In the genomic region with DNA sequence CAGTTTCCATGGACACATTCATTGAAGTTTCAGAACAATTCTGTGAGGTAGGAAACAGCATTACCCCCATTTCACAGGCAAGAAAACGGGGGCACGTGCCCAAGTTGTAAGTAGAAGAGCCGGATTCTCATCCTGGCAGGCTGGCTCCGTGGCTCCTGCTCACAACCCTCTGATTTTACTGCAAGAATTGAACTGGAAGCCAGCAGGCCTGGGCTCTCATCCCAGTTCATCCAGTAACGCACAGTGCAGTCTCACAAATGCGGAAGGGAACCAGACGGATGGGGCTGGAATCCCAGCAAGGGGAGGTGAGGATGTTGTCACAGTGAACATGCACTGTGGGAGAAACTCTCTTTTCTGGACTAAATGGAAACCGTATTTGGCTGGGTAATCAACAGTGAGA, we compare ENCODE assay signal across 28 cellular contexts. TPM values are rescaled to one million over a fixed set of nuclear protein-coding genes. Genes with fewer than 3 reads are reported as not detected.
DNase-seq lines count a peak whose midpoint lies in the region; ATAC-seq, FAIRE-seq and TF ChIP-seq lines count a peak whose summit lies in the region.
"Had no signal": no experiment of that assay in that cellular context is flagged by ENCODE, and none has a peak within 500 bp of the region (broad histone marks: within the 10 kb centered on the region; RNA-seq: fewer than 3 reads in every experiment).

No MANE protein-coding gene starts in this region.

- FAIRE-seq in kidney (lab: Jason Lieb, UNC), result no peak
- FAIRE-seq: islet of Langerhans had no signal

- H4K20me1 ChIP-seq in GM23248 (ENCODE audit: insufficient read depth), result no peaks in the 10 kb centered on the region

- no peak overlapping the region for H3K4me3 ChIP-seq in RWPE2 (ENCODE audit: severe bottlenecking)
- no peak overlapping the region for H3K4me3 ChIP-seq in kidney (ENCODE audit: low read length in 2 of 2)
- H3K4me3 ChIP-seq in spleen, result no peak overlapping the region
- H3K4me3 ChIP-seq in GM23248, result no peak overlapping the region
- H3K4me3 ChIP-seq: BLaER1, PC-9, upper lobe of left lung had no signal

- H3K27me3 ChIP-seq in RWPE2 (ENCODE audit: insufficient read depth, poor library complexity, severe bottlenecking) (no peaks in the 10 kb centered on the region), spleen (replicated peaks in 1 of 7) (no peaks in the 10 kb centered on the region), GM23248 (replicated peaks; ENCODE audit: insufficient read depth) (no peaks in the 10 kb centered on the region)
- H3K27me3 ChIP-seq: BLaER1, upper lobe of left lung had no signal

- no peaks in the 10 kb centered on the region for H3K4me1 ChIP-seq in RWPE2 (ENCODE audit: insufficient read depth, poor library complexity, severe bottlenecking)
- H3K4me1 ChIP-seq in kidney (ENCODE audit: control insufficient read depth in 1 of 2, insufficient read depth in 1 of 2, low read depth in 1 of 2, low read length in 2 of 2), result no peaks in the 10 kb centered on the region
- H3K4me1 ChIP-seq in spleen, result peaks cover 0 to 20% (median 3%) of the 10 kb centered on the region in 6 donors
- H3K4me1 ChIP-seq in GM23248 (ENCODE audit: insufficient read depth), result no peaks in the 10 kb centered on the region
- H3K4me1 ChIP-seq: upper lobe of left lung had no signal

- TF ChIP-seq POLR2A in spleen (IDR thresholded peaks at IDR 0.05), result no peak

- H3K9me2 ChIP-seq in GM23248 (ENCODE audit: insufficient read depth), result no peaks in the 10 kb centered on the region

- H3K36me3 ChIP-seq in RWPE2 (ENCODE audit: low read depth) (no peaks in the 10 kb centered on the region), kidney (ENCODE audit: control insufficient read depth in 1 of 2, insufficient read depth in 2 of 2, low read length in 2 of 2) (no peaks in the 10 kb centered on the region), spleen (no peaks in the 10 kb centered on the region), GM23248 (ENCODE audit: low read depth) (no peaks in the 10 kb centered on the region)
- H3K36me3 ChIP-seq: upper lobe of left lung had no signal

- no peaks in the 10 kb centered on the region for H3K79me2 ChIP-seq in GM23248 (ENCODE audit: insufficient read depth)

- intact Hi-C loops in head of caudate nucleus (cut with DNase I) (no loop called here), kidney (cut with DNase I) (no loop called here), spleen (cut with DNase I; ENCODE audit: low total_unique reads) (no loop called here)

- no peak overlapping the region for H3K27ac ChIP-seq in RWPE2 (ENCODE audit: poor library complexity, severe bottlenecking)
- no peak overlapping the region for H3K27ac ChIP-seq in kidney (ENCODE audit: low read depth in 2 of 2, low read length in 2 of 2)
- H3K27ac ChIP-seq in spleen, result no peak overlapping the region
- H3K27ac ChIP-seq in GM23248, result no peak overlapping the region
- H3K27ac ChIP-seq: BLaER1, epithelial cell of prostate, PC-9, upper lobe of left lung had no signal

- no peak for ATAC-seq in RWPE2 (ENCODE audit: low read depth)
- ATAC-seq: activated CD4-positive, alpha-beta T cell treated with anti-CD3 and anti-CD28 coated beads for 36 hours; activated CD8-positive, alpha-beta T cell treated with anti-CD3 and anti-CD28 coated beads for 36 hours; naive thymus-derived CD8-positive, alpha-beta T cell had no signal

- WGBS in spleen, 5 donors, result 86 to 93% (median 90%) methylated on average over 8 of the region's 8 CpGs
- WGBS in GM23248 (ENCODE audit: low coverage in 1 of 2, low lambda C conversion rate in 2 of 2, missing lambda C conversion rate in 2 of 2), 2 experiments, result 49% methylated on average over 8 of the region's 8 CpGs

- no peaks in the 10 kb centered on the region for H3K9me3 ChIP-seq in RWPE2 (ENCODE audit: severe bottlenecking)
- no peaks in the 10 kb centered on the region for H3K9me3 ChIP-seq in kidney (ENCODE audit: control insufficient read depth in 1 of 2, low read length in 2 of 2)
- H3K9me3 ChIP-seq in spleen, result no peaks in the 10 kb centered on the region
- H3K9me3 ChIP-seq in GM23248 (ENCODE audit: low read depth), result no peaks in the 10 kb centered on the region
- H3K9me3 ChIP-seq: BLaER1, upper lobe of left lung had no signal

- TF ChIP-seq CTCF in RWPE2 (IDR thresholded peaks at IDR 0.05; ENCODE audit: poor library complexity, severe bottlenecking) (no peak), kidney (IDR thresholded peaks at IDR 0.05; ENCODE audit: borderline replicate concordance, extremely low read depth, insufficient read depth) (no peak), spleen (IDR thresholded peaks at IDR 0.05 in 8 of 11, conservative IDR thresholded peaks at IDR 0.05 in 3 of 11) (no peak)

- H3K9ac ChIP-seq in kidney (ENCODE audit: low read length in 2 of 2) (no peak overlapping the region), GM23248 (no peak overlapping the region)
- H3K9ac ChIP-seq: BLaER1 had no signal

- DNase-seq in RWPE2 (ENCODE audit: low spot score) (peak; percentile 21), head of caudate nucleus (peak in 22 of 42 donors; percentile 0 to 75 (median 38)), kidney (peak; percentile 32), spleen (peak; percentile 38), NCI-H1930 (lab: John Stamatoyannopoulos, UW) (no peak), GM23248 (no peak), SW 1271 (lab: John Stamatoyannopoulos, UW) (no peak)
- DNase-seq in stimulated activated naive CD4-positive, alpha-beta T cell (lab: John Stamatoyannopoulos, UW), result no peak
- DNase-seq: activated CD4-positive, alpha-beta T cell treated with anti-CD3 and anti-CD28 coated beads for 36 hours; activated CD8-positive, alpha-beta memory T cell treated with anti-CD3 and anti-CD28 coated beads, Interleukin-2, amount 50 U/mL, for 48 hours; activated CD8-positive, alpha-beta T cell treated with anti-CD3 and anti-CD28 coated beads for 36 hours; activated naive CD4-positive, alpha-beta T cell treated with Interleukin-2 at 50 U/mL for 16 hours; COR-L47; DMS53; Kasumi-1; NCI-H1436; NCI-H2081 treated with DMSO at 0.1 percent for 48 hours; NCI-H226; NCI-H526 treated with DMSO at 0.1 percent for 48 hours; PC-9; SHP77; stimulated activated CD4-positive, alpha-beta T cell treated with anti-CD3 and anti-CD28 coated beads, Interleukin-4, amount 100 ng/mL, for 4 hours; upper lobe of left lung had no signal

- H3F3A ChIP-seq in GM23248 (ENCODE audit: insufficient read depth), result no peaks in the 10 kb centered on the region

- no peak overlapping the region for H3K4me2 ChIP-seq in GM23248 (ENCODE audit: unreplicated experiment)
- H3K4me2 ChIP-seq: BLaER1, PC-9 had no signal

- no peak overlapping the region for H2AFZ ChIP-seq in GM23248
- H2AFZ ChIP-seq: PC-9 had no signal

- in situ Hi-C loops in GM23248 (cut with MboI), result no loop called here

RNA-seq across cellular contexts. Expression of gene DOC2B, which starts 40.7 kb away (rescaled TPM):
- 21.6 TPM for total RNA-seq in kidney
- polyA plus RNA-seq in kidney (ENCODE audit: insufficient read depth, low read depth, low replicate concordance), result 4.2 TPM
- 10 to 100 TPM in 3 of 7 donors, 1 to 10 TPM in 4; 3.0 to 17.0 (median 7.5) TPM for total RNA-seq in spleen
- polyA plus RNA-seq in spleen, result 1 to 10 TPM in 2 of 3 donors, under 1 TPM in 1; 0.91 to 3.1 (median 1.1) TPM
- not detected in 2 replicates for total RNA-seq in GM23248 (2014; rRNA removed; shearing (Covaris generic))
- polyA plus RNA-seq in GM23248 (2016; fragmentation: Nextera tagmentation; extraction: Ambion mirVana), result 0.03 TPM in 1 of 2 replicates, not detected in the other
- total RNA-seq: activated CD8-positive, alpha-beta T cell treated with anti-CD3 and anti-CD28 coated beads for 36 hours; osteoblast; PC-9 had no signal
- polyA plus RNA-seq: naive thymus-derived CD8-positive, alpha-beta T cell had no signal

Comparison
In these comparisons a context has a peak if more than half of its experiments do, and no peak if none do; other contexts are left out.
1. DNase-seq: peak in RWPE2 (single experiment), head of caudate nucleus (22 of 42), kidney (single experiment) and spleen (single experiment); none in NCI-H1930 (0 of 2), GM23248 (single experiment), SW 1271 (0 of 2) and stimulated activated naive CD4-positive, alpha-beta T cell (0 of 6).